29 cellular contexts compared by ENCODE assay signal in genomic region chr1:226864311-226864710, GRCh38.
"Had no signal": no experiment of that assay in that cellular context is flagged by ENCODE, and none has a peak within 500 bp of the region (broad histone marks: within the 10 kb centered on the region; RNA-seq: fewer than 3 reads in every experiment).

No MANE protein-coding gene starts in this region.

- H3K4me1 Mint-ChIP-seq: brain, immature natural killer cell had no signal

- H3K4me3 Mint-ChIP-seq: activated naive CD4-positive, alpha-beta T cell treated with anti-CD3 and anti-CD28 coated beads, Interleukin-2, amount 10 ng/mL, durations not matched to agents 7 days and 5 days; activated naive CD8-positive, alpha-beta T cell treated with anti-CD3 and anti-CD28 coated beads, Interleukin-2, amount 10 ng/mL, durations not matched to agents 7 days and 5 days; brain; immature natural killer cell; natural killer cell treated with Interleukin-12 subunit alpha and Interleukin-12 subunit beta and Interleukin-15 and Interleukin-18, amount 100 ng/mL, for 72 hours had no signal

- ATAC-seq: lower lobe of right lung; natural killer cell treated with Interleukin-12 subunit alpha and Interleukin-12 subunit beta and Interleukin-15 and Interleukin-18, amount 100 ng/mL, for 72 hours had no signal

- H3K36me3 Mint-ChIP-seq: activated naive CD4-positive, alpha-beta T cell treated with anti-CD3 and anti-CD28 coated beads, Interleukin-2, amount 10 ng/mL, durations not matched to agents 7 days and 5 days; activated naive CD8-positive, alpha-beta T cell treated with anti-CD3 and anti-CD28 coated beads, Interleukin-2, amount 10 ng/mL, durations not matched to agents 7 days and 5 days; brain; immature natural killer cell; natural killer cell treated with Interleukin-12 subunit alpha and Interleukin-12 subunit beta and Interleukin-15 and Interleukin-18, amount 100 ng/mL, for 72 hours had no signal

- H3K36me3 ChIP-seq: ascending aorta, cardiac muscle cell, gastroesophageal sphincter, lower lobe of right lung had no signal

- H3K27ac Mint-ChIP-seq: activated naive CD4-positive, alpha-beta T cell treated with anti-CD3 and anti-CD28 coated beads, Interleukin-2, amount 10 ng/mL, durations not matched to agents 7 days and 5 days; activated naive CD8-positive, alpha-beta T cell treated with anti-CD3 and anti-CD28 coated beads, Interleukin-2, amount 10 ng/mL, durations not matched to agents 7 days and 5 days; brain; immature natural killer cell; natural killer cell treated with Interleukin-12 subunit alpha and Interleukin-12 subunit beta and Interleukin-15 and Interleukin-18, amount 100 ng/mL, for 72 hours had no signal

- H3K9me3 Mint-ChIP-seq: activated naive CD4-positive, alpha-beta T cell treated with anti-CD3 and anti-CD28 coated beads, Interleukin-2, amount 10 ng/mL, durations not matched to agents 7 days and 5 days; activated naive CD8-positive, alpha-beta T cell treated with anti-CD3 and anti-CD28 coated beads, Interleukin-2, amount 10 ng/mL, durations not matched to agents 7 days and 5 days; natural killer cell treated with Interleukin-12 subunit alpha and Interleukin-12 subunit beta and Interleukin-15 and Interleukin-18, amount 100 ng/mL, for 72 hours had no signal

- H3K4me1 ChIP-seq: ascending aorta, lower lobe of right lung had no signal

- H3K9me3 ChIP-seq: ascending aorta, gastroesophageal sphincter, lower lobe of right lung had no signal

- DNase-seq: activated CD4-positive, alpha-beta T cell treated with anti-CD3 and anti-CD28 coated beads for 4 hours; activated CD4-positive, alpha-beta T cell treated with anti-CD3 and anti-CD28 coated beads, Interleukin-2, amount 50 U/mL, for 48 hours; activated CD8-positive, alpha-beta memory T cell treated with anti-CD3 and anti-CD28 coated beads, Interleukin-2, amount 50 U/mL, for 4 hours; activated gamma-delta T cell; activated naive CD4-positive, alpha-beta T cell treated with anti-CD3 and anti-CD28 coated beads, Interleukin-2, amount 10 ng/mL, durations not matched to agents 7 days and 5 days; activated naive CD8-positive, alpha-beta T cell treated with anti-CD3 and anti-CD28 coated beads, Interleukin-2, amount 10 ng/mL, durations not matched to agents 7 days and 5 days; activated T-cell treated with anti-CD3 and anti-CD28 coated beads, Interleukin-2, amount 50 U/mL, for 1 hour; dorsolateral prefrontal cortex; effector memory CD4-positive, alpha-beta T cell; erythroblast; hypothalamus; immature natural killer cell; kidney; lower lobe of right lung; mesenchymal stem cell; posterior cingulate gyrus; stimulated activated CD4-positive, alpha-beta T cell treated with anti-CD3 and anti-CD28 coated beads, Interleukin-1b, Interleukin-23, amount 100 ng/mL, for 48 hours; stimulated activated naive CD4-positive, alpha-beta T cell; trophoblast cell had no signal

- FAIRE-seq: kidney, TTC549, urothelium cell line had no signal

- H3K4me3 ChIP-seq: ascending aorta, cardiac muscle cell, coronary artery, dorsolateral prefrontal cortex, gastroesophageal sphincter, lower lobe of right lung, smooth muscle cell had no signal

- H3K27ac ChIP-seq: ascending aorta, cardiac muscle cell, coronary artery, dorsolateral prefrontal cortex, lower lobe of right lung, VCaP had no signal

- H3K27me3 ChIP-seq: ascending aorta, cardiac muscle cell, dorsolateral prefrontal cortex, gastroesophageal sphincter had no signal
